ENCODE assay signal across 9 cellular contexts in the genomic region with DNA sequence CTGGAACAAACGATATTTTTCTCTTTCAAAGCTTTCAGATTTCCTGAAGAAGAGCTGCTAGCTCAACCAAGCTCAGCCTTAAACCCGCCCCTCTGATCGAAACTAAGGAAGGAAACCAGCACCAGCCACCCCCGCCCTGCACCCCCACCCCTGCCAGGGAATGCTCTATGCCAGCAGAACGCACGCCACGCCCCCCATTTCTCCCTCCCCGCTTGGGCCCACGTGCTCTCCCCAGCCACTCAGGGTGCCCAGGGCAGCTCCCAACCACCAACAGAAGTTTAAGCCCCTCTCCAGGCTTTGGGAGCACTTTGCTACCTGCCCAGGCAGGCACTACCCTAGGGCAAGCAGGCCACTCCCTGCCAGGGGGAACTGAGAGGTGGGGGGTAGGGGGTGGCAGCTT. TPM values are rescaled to one million over a fixed set of nuclear protein-coding genes. Genes with fewer than 3 reads are reported as not detected.
DNase-seq lines count a peak whose midpoint lies in the region; ATAC-seq, FAIRE-seq and TF ChIP-seq lines count a peak whose summit lies in the region.
"Had no signal": no experiment of that assay in that cellular context is flagged by ENCODE, and none has a peak within 500 bp of the region (broad histone marks: within the 10 kb centered on the region; RNA-seq: fewer than 3 reads in every experiment).

No MANE protein-coding gene starts in this region.

- peaks cover 54% of the 10 kb centered on the region for H3K4me1 Mint-ChIP-seq in MCF 10A (ENCODE audit: insufficient read depth, unreplicated experiment)

- peak overlapping the region; percentile 43 for H3K4me2 ChIP-seq in A549

- no peak for TF ChIP-seq EP300 in A549 (IDR thresholded peaks at IDR 0.05)

- peak in 1 of 2 experiments; percentile 42; a peak in 3 of 6 replicates for ATAC-seq in A549
- no peak for ATAC-seq in HG03354 (IDR thresholded peaks at IDR 0.05; ENCODE audit: poor library complexity, severe bottlenecking, unreplicated experiment)
- no peak for ATAC-seq in HG02973 (IDR thresholded peaks at IDR 0.05; ENCODE audit: unreplicated experiment)

- H3K4me3 Mint-ChIP-seq in MCF 10A (ENCODE audit: unreplicated experiment), result no peak overlapping the region

- no peaks in the 10 kb centered on the region for H3K9me3 ChIP-seq in A549
- H3K9me3 ChIP-seq in mucosa of stomach (ENCODE audit: control insufficient read depth, low read length), result no peaks in the 10 kb centered on the region
- no peaks in the 10 kb centered on the region for H3K9me3 ChIP-seq in SJCRH30 (replicated peaks)

- H3K4me1 ChIP-seq in A549, result peaks cover 60% of the 10 kb centered on the region
- peaks cover 56% of the 10 kb centered on the region for H3K4me1 ChIP-seq in mucosa of stomach (ENCODE audit: control insufficient read depth, insufficient read depth, low read length)
- peaks cover 12% of the 10 kb centered on the region; the same call in 1 of the 2 replicates for H3K4me1 ChIP-seq in SJCRH30

- peaks cover 2% of the 10 kb centered on the region for H3K36me3 Mint-ChIP-seq in MCF 10A (ENCODE audit: insufficient read depth, unreplicated experiment)

- 47% methylated on average over 3 of the region's 9 CpGs for WGBS in A549 (ENCODE audit: missing lambda C conversion rate)

- H3K27me3 ChIP-seq in mucosa of stomach (ENCODE audit: control insufficient read depth, insufficient read depth, low read length), result no peaks in the 10 kb centered on the region
- H3K27me3 ChIP-seq in SJCRH30, result no peaks in the 10 kb centered on the region

- no peak for TF ChIP-seq RAD21 in A549 (conservative IDR thresholded peaks at IDR 0.05 in 1 of 2, IDR thresholded peaks at IDR 0.05 in 1 of 2)

- intact Hi-C loops in MCF 10A (cut with micrococcal nuclease), result no loop called here

- TF ChIP-seq CTCF in A549 (IDR thresholded peaks at IDR 0.05) (no peak), MCF 10A (IDR thresholded peaks at IDR 0.05; ENCODE audit: unreplicated experiment) (no peak)

- peak overlapping the region; percentile 49 for H3K27ac Mint-ChIP-seq in MCF 10A (ENCODE audit: low read depth, unreplicated experiment)

- H3K9ac ChIP-seq in mucosa of stomach (ENCODE audit: low read length), result peak overlapping the region; percentile 37

- BruUV-seq in MCF 10A (replicated peaks; lab: Mats Ljungman, UMichigan), result no TSS peak

- POLR2A ChIA-PET in A549 (lab: Yijun Ruan, JAX) (interaction anchor here (1.1 kb wide), 1 partner anchor 721 kb away, joined by 3 read pairs; no protein-coding TSS in a partner anchor), MCF 10A (lab: Yijun Ruan, JAX) (interaction anchor here (0.6 to 17.0 kb wide), 11 partner anchors 8 to 720 kb away, joined by 3 to 675 read pairs (median 4); partner anchors contain the start of gene KRT5)

- TF ChIP-seq POLR2A in A549 (IDR thresholded peaks at IDR 0.05; ENCODE audit: low read length) (no peak), H54 (IDR thresholded peaks at IDR 0.05; ENCODE audit: low read depth, low read length) (no peak)

- H3K36me3 ChIP-seq in mucosa of stomach (ENCODE audit: control insufficient read depth, insufficient read depth, low read length) (no peaks in the 10 kb centered on the region), SJCRH30 (no peaks in the 10 kb centered on the region)

- H3K4me3 ChIP-seq in A549, result no peak overlapping the region
- no peak overlapping the region for H3K4me3 ChIP-seq in Jurkat, Clone E6-1 (ENCODE audit: low read length)
- no peak overlapping the region for H3K4me3 ChIP-seq in mucosa of stomach (ENCODE audit: low read length)
- H3K4me3 ChIP-seq in SJCRH30, result no peak overlapping the region

- FAIRE-seq in A549 (lab: Jason Lieb, UNC), result no peak
- FAIRE-seq in H54 (lab: Jason Lieb, UNC), result no peak
- FAIRE-seq: GM19239 had no signal

- CTCF ChIA-PET in A549 (lab: Yijun Ruan, JAX) (interaction anchor here (1.0 to 25.7 kb wide), 10 partner anchors 11 to 724 kb away, joined by 3 to 1221 read pairs (median 10); partner anchors contain the start of genes KRT74, KRT84 and KRT85), MCF 10A (lab: Yijun Ruan, JAX) (interaction anchor here (0.6 to 4.3 kb wide), 14 partner anchors 10 to 725 kb away, joined by 3 to 54 read pairs (median 3); no protein-coding TSS in a partner anchor)

- peak overlapping the region; percentile 70 to 94 for H3K27ac ChIP-seq in A549
- H3K27ac ChIP-seq in SJCRH30, result no peak overlapping the region

- DNase-seq in A549 (ENCODE audit: low read depth in 1 of 2, low spot score in 1 of 2) (peak in 1 of 2 experiments; percentile 76), MCF 10A (ENCODE audit: unreplicated experiment) (peak; percentile 73), H54 (ENCODE audit: insufficient read length, low spot score) (no peak), SJCRH30 (no peak)
- DNase-seq in Jurkat, Clone E6-1 (ENCODE audit: low read depth, low spot score), result peak; percentile 53

- no peaks in the 10 kb centered on the region for H3K9me3 Mint-ChIP-seq in MCF 10A (ENCODE audit: unreplicated experiment)

- no peaks in the 10 kb centered on the region for H3K27me3 Mint-ChIP-seq in MCF 10A (ENCODE audit: insufficient read depth, unreplicated experiment)

TF ChIP-seq in A549, 52 proteins besides CTCF, POLR2A, EP300 and RAD21:
- TF ChIP-seq, protein P1, sequence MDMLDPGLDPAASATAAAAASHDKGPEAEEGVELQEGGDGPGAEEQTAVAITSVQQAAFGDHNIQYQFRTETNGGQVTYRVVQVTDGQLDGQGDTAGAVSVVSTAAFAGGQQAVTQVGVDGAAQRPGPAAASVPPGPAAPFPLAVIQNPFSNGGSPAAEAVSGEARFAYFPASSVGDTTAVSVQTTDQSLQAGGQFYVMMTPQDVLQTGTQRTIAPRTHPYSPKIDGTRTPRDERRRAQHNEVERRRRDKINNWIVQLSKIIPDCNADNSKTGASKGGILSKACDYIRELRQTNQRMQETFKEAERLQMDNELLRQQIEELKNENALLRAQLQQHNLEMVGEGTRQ (IDR thresholded peaks at IDR 0.05), result peak; percentile 76
- TF ChIP-seq, protein P2, sequence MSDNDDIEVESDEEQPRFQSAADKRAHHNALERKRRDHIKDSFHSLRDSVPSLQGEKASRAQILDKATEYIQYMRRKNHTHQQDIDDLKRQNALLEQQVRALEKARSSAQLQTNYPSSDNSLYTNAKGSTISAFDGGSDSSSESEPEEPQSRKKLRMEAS (IDR thresholded peaks at IDR 0.05), result peak; percentile 33; the same call in 1 of the 2 replicates
- no peak for TF ChIP-seq MAFK (IDR thresholded peaks at IDR 0.05; ENCODE audit: partially characterized antibody)

RNA-seq across cellular contexts. Expression of gene KRT78, which starts 18.8 kb away (rescaled TPM):
- 0.09 TPM in 1 of 2 replicates, not detected in the other for polyA plus RNA-seq in A549 (2011; rRNA removed)
- polyA plus RNA-seq in A549 (2012; cell fraction: cytosol; rRNA removed), result 0.03 TPM in 2 replicates
- 0.20 and 0.29 TPM in 2 replicates for polyA plus RNA-seq in A549 (2012; cell fraction: nucleus; rRNA removed)
- polyA plus RNA-seq in A549 (2017; fragmentation: RNase III; extraction: RNeasy Plus Mini Kit Qiagen cat#74134 plus additional on column Dnase treatment), result 0.12 TPM in 2 of 3 replicates, not detected in the other
- 0.17 TPM in 1 of 2 replicates, not detected in the other for polyA minus RNA-seq in A549 (2011; rRNA and poly(A)+ RNA removed)
- polyA plus RNA-seq in Jurkat, Clone E6-1 (2012; ENCODE audit: insufficient read depth, insufficient read length), result not detected
- total RNA-seq in MCF 10A (2022), result not detected in 2 replicates
- not detected in 2 replicates for total RNA-seq in SJCRH30 (2014; rRNA removed; shearing (Covaris generic))

RNA-seq across cellular contexts. Expression of gene KRT79, which starts 33.5 kb away (rescaled TPM):
- polyA plus RNA-seq in A549 (2011; rRNA removed) (0.05 and 0.07 TPM in 2 replicates), A549 (2017; fragmentation: RNase III; extraction: RNeasy Plus Mini Kit Qiagen cat#74134 plus additional on column Dnase treatment) (0.08 TPM in 1 of 3 replicates, not detected in the others)
- polyA plus RNA-seq in A549 (2012; cell fraction: cytosol; rRNA removed), result 0.04 and 0.07 TPM in 2 replicates
- polyA plus RNA-seq in A549 (2012; cell fraction: nucleus; rRNA removed), result 0.12 and 0.47 TPM in 2 replicates
- polyA minus RNA-seq in A549 (2011; rRNA and poly(A)+ RNA removed), result 0.29 TPM in 1 of 2 replicates, not detected in the other
- not detected for polyA plus RNA-seq in Jurkat, Clone E6-1 (2012; ENCODE audit: insufficient read depth, insufficient read length)
- total RNA-seq in MCF 10A (2022), result not detected in 2 replicates
- not detected in 2 replicates for total RNA-seq in SJCRH30 (2014; rRNA removed; shearing (Covaris generic))

RNA-seq across cellular contexts. Expression of gene KRT8, which starts 37.2 kb away (rescaled TPM):
- polyA plus RNA-seq in A549 (2011; rRNA removed), result 1,385 and 2,250 TPM in 2 replicates
- polyA plus RNA-seq in A549 (2012; cell fraction: cytosol; rRNA removed), result 2,547 and 2,774 TPM in 2 replicates
- 3,370 and 4,681 TPM in 2 replicates for polyA plus RNA-seq in A549 (2012; cell fraction: nucleus; rRNA removed)
- polyA plus RNA-seq in A549 (2017; fragmentation: RNase III; extraction: RNeasy Plus Mini Kit Qiagen cat#74134 plus additional on column Dnase treatment), result 3,173 to 3,781 TPM (median 3,633 TPM) in 3 replicates
- polyA minus RNA-seq in A549 (2011; rRNA and poly(A)+ RNA removed), result 2,077 and 2,477 TPM in 2 replicates
- 1.8 TPM for polyA plus RNA-seq in Jurkat, Clone E6-1 (2012; ENCODE audit: insufficient read depth, insufficient read length)
- 179 and 230 TPM in 2 replicates for total RNA-seq in MCF 10A (2022)
- total RNA-seq in SJCRH30 (2014; rRNA removed; shearing (Covaris generic)), result 1.7 and 2.4 TPM in 2 replicates

RNA-seq across cellular contexts. Expression of gene KRT4, which starts 53.7 kb away (rescaled TPM):
- polyA plus RNA-seq in A549 (2011; rRNA removed), result 12.7 and 12.8 TPM in 2 replicates
- 10.2 and 10.3 TPM in 2 replicates for polyA plus RNA-seq in A549 (2012; cell fraction: cytosol; rRNA removed)
- polyA plus RNA-seq in A549 (2012; cell fraction: nucleus; rRNA removed), result 10.0 and 11.4 TPM in 2 replicates
- polyA plus RNA-seq in A549 (2017; fragmentation: RNase III; extraction: RNeasy Plus Mini Kit Qiagen cat#74134 plus additional on column Dnase treatment), result 2.1 to 3.2 TPM (median 2.8 TPM) in 3 replicates
- 13.4 and 14.5 TPM in 2 replicates for polyA minus RNA-seq in A549 (2011; rRNA and poly(A)+ RNA removed)
- polyA plus RNA-seq in Jurkat, Clone E6-1 (2012; ENCODE audit: insufficient read depth, insufficient read length), result not detected
- total RNA-seq in MCF 10A (2022), result not detected in 2 replicates
- total RNA-seq in SJCRH30 (2014; rRNA removed; shearing (Covaris generic)), result not detected in 2 replicates

Comparison
In these comparisons a context has a peak if more than half of its experiments do, and no peak if none do; other contexts are left out.
1. DNase-seq: peak in Jurkat, Clone E6-1 (single experiment) and MCF 10A (single experiment); none in H54 (single experiment) and SJCRH30 (0 of 2).
2. RNA of gene KRT8, which starts 37.2 kb away (total RNA-seq): 179 to 230 TPM in MCF 10A; 1.7 to 2.4 TPM in SJCRH30; every median in the first group is over 10 times any median in the second.